ENCODE assay signal across 8 cellular contexts in genomic region chr11:74397531-74398243, GRCh38. TPM values are rescaled to one million over a fixed set of nuclear protein-coding genes. Genes with fewer than 3 reads are reported as not detected.
A peak's percentile ranks its signal among the peaks of the same experiment; 100 is the strongest.
DNase-seq lines count a peak whose midpoint lies in the region; ATAC-seq, FAIRE-seq and TF ChIP-seq lines count a peak whose summit lies in the region.

No MANE protein-coding gene starts in this region.

- no peak for TF ChIP-seq RAD21 in K562 (CRISPR knock-in tag; conservative IDR thresholded peaks at IDR 0.05 in 1 of 2, IDR thresholded peaks at IDR 0.05 in 1 of 2)

- H3K4me3 ChIP-seq in BE2C (ENCODE audit: low read depth, low read length) (peak overlapping the region; percentile 91), Loucy (ENCODE audit: low read length, poor library complexity, severe bottlenecking) (peak overlapping the region; percentile 88), SK-N-MC (peak overlapping the region; percentile 92), K562 (peak overlapping the region; percentile 71), iPS-20b (ENCODE audit: low read length) (peak overlapping the region; percentile 97), skin epidermis (peak overlapping the region; percentile 62 to 93 (median 78))

- peak overlapping the region; percentile 90 for H2AFZ ChIP-seq in Loucy (ENCODE audit: low read length)
- H2AFZ ChIP-seq in K562 (ENCODE audit: low read depth, low read length), result peak overlapping the region; percentile 88

- H3K27me3 ChIP-seq in BE2C (no peaks in the 10 kb centered on the region), Loucy (ENCODE audit: insufficient read depth, low read length, poor library complexity, severe bottlenecking) (no peaks in the 10 kb centered on the region), K562 (ENCODE audit: control insufficient read depth in 2 of 2, insufficient read depth in 2 of 2, low read length in 2 of 2) (no peaks in the 10 kb centered on the region; a peak in 1 of 5 replicates), iPS-20b (ENCODE audit: insufficient read depth, low read length) (no peaks in the 10 kb centered on the region)

- no peaks in the 10 kb centered on the region; the same call in 1 of the 2 replicates for H3K4me1 ChIP-seq in BE2C
- H3K4me1 ChIP-seq in Loucy (ENCODE audit: insufficient read depth, low read length, poor library complexity, severe bottlenecking), result peaks cover 35% of the 10 kb centered on the region
- H3K4me1 ChIP-seq in K562 (replicated peaks in 1 of 2; ENCODE audit: control insufficient read depth in 2 of 2, insufficient read depth in 2 of 2, low read length in 2 of 2), result peaks cover 0 to 7% of the 10 kb centered on the region in 2 experiments; a peak in 3 of 5 replicates
- no peaks in the 10 kb centered on the region for H3K4me1 ChIP-seq in iPS-20b (ENCODE audit: insufficient read depth, low read length)

- H3K9me1 ChIP-seq in K562 (ENCODE audit: control insufficient read depth, insufficient read depth, low read length), result no peaks in the 10 kb centered on the region

- H3K4me2 ChIP-seq in Loucy (ENCODE audit: low read depth, low read length, poor library complexity, severe bottlenecking) (peak overlapping the region; percentile 69), K562 (ENCODE audit: insufficient read depth, low read length) (peak overlapping the region; percentile 96)

- no peaks in the 10 kb centered on the region for H3K9me2 ChIP-seq in Loucy (replicated peaks; ENCODE audit: low read depth, low read length)

- H4K20me1 ChIP-seq in Loucy (ENCODE audit: insufficient read depth, low read length, poor library complexity, severe bottlenecking), result peaks cover 10% of the 10 kb centered on the region
- H4K20me1 ChIP-seq in K562 (replicated peaks; ENCODE audit: control insufficient read depth, insufficient read depth, low read length), result no peaks in the 10 kb centered on the region

- no peak for TF ChIP-seq EP300 in K562 (IDR thresholded peaks at IDR 0.05; ENCODE audit: low read length)

- intact Hi-C loops in K562 (cut with micrococcal nuclease), result no loop called here

- H3K79me2 ChIP-seq in Loucy (ENCODE audit: insufficient read depth, low read length) (peaks cover 33% of the 10 kb centered on the region), K562 (ENCODE audit: control insufficient read depth, insufficient read depth, low read length) (no peaks in the 10 kb centered on the region)

- CTCF ChIA-PET in K562 (lab: Yijun Ruan, JAX; ENCODE audit: low intra/inter-chr PET ratio), result interaction anchor here (0.6 kb wide), 1 partner anchor 111 kb away, joined by 4 read pairs; no protein-coding TSS in a partner anchor

- no peaks in the 10 kb centered on the region for H3F3A ChIP-seq in Loucy (ENCODE audit: low read depth)

- FAIRE-seq in K562 (lab: Jason Lieb, UNC), result peak; percentile 73

- DNase-seq in BE2C, result no peak
- DNase-seq in SK-N-MC (ENCODE audit: low read depth, low spot score), result no peak
- peak; percentile 35 to 47 (median 38) for DNase-seq in K562 (ENCODE audit: extremely low read depth in 1 of 4, low spot score in 3 of 4)
- DNase-seq in midbrain (lab: John Stamatoyannopoulos, UW), result no peak

- 2% methylated on average over 29 of the region's 34 CpGs for WGBS in K562 (ENCODE audit: insufficient coverage, low coverage, missing lambda C conversion rate)

- TSS peak; percentile 58 for BruUV-seq in K562 (replicated peaks; lab: Mats Ljungman, UMichigan)

- in situ Hi-C loops in K562 (cut with MboI), result no loop called here

- H3K9me3 ChIP-seq in BE2C (no peaks in the 10 kb centered on the region), Loucy (ENCODE audit: insufficient read depth, low read depth, low read length) (no peaks in the 10 kb centered on the region), SK-N-MC (ENCODE audit: low read depth, low read length) (no peaks in the 10 kb centered on the region), K562 (replicated peaks; ENCODE audit: control insufficient read depth, insufficient read depth, low read depth, low read length) (no peaks in the 10 kb centered on the region), iPS-20b (ENCODE audit: insufficient read depth, low read depth, low read length) (no peaks in the 10 kb centered on the region)

- TF ChIP-seq POLR2A in K562 (conservative IDR thresholded peaks at IDR 0.05), result no peak

- H3K27ac ChIP-seq in SK-N-MC (no peak overlapping the region), K562 (ENCODE audit: extremely low read depth, low read depth, low read length) (0 out of 3 replicates have a peak overlapping the region, but pooled peaks have one; percentile 4), iPS-20b (ENCODE audit: low read length) (no peak overlapping the region), skin epidermis (peak overlapping the region; percentile 32 to 89 (median 84))

- ATAC-seq in GM19324 (IDR thresholded peaks at IDR 0.05; ENCODE audit: low FRiP score, unreplicated experiment) (peak; percentile 10), K562 (peak; percentile 57)

- H3K9ac ChIP-seq in Loucy (ENCODE audit: low read depth, low read length, poor library complexity, severe bottlenecking) (peak overlapping the region; percentile 80), SK-N-MC (ENCODE audit: insufficient read length) (peak overlapping the region; percentile 80), K562 (ENCODE audit: insufficient read depth in 1 of 2, low read depth in 2 of 2, low read length in 2 of 2) (peak overlapping the region; percentile 62 to 96), iPS-20b (ENCODE audit: low read depth, low read length) (peak overlapping the region; percentile 93; the same call in 1 of the 2 replicates)

- TF ChIP-seq CTCF in BE2C (IDR thresholded peaks at IDR 0.05; ENCODE audit: low read depth, low read length), result peak; percentile 31
- peak; percentile 33 for TF ChIP-seq CTCF in Loucy (conservative IDR thresholded peaks at IDR 0.05; ENCODE audit: low read length)
- peak; percentile 6 to 26 (median 16); a peak in 1 of 6 replicates for TF ChIP-seq CTCF in K562 (IDR thresholded peaks at IDR 0.05 in 2 of 3, conservative IDR thresholded peaks at IDR 0.05 in 1 of 3; ENCODE audit: insufficient read depth in 2 of 3, low read depth in 1 of 3, low read length in 3 of 3)

- H3K36me3 ChIP-seq in BE2C, result no peaks in the 10 kb centered on the region
- H3K36me3 ChIP-seq in Loucy (ENCODE audit: insufficient read depth, low read length), result no peaks in the 10 kb centered on the region
- H3K36me3 ChIP-seq in SK-N-MC (ENCODE audit: insufficient read depth, low read length), result no peaks in the 10 kb centered on the region
- H3K36me3 ChIP-seq in K562 (ENCODE audit: control insufficient read depth, insufficient read depth, low read length), result no peaks in the 10 kb centered on the region
- H3K36me3 ChIP-seq in iPS-20b (ENCODE audit: insufficient read depth, low read depth, low read length), result no peaks in the 10 kb centered on the region

- POLR2A ChIA-PET in K562 (lab: Yijun Ruan, JAX), result interaction anchor here (0.6 to 0.9 kb wide), 2 partner anchors 134 to 414 kb away, joined by 3 read pairs; no protein-coding TSS in a partner anchor

TF ChIP-seq in K562, 482 proteins besides CTCF, POLR2A, EP300 and RAD21 (continues in another document):
- TF ChIP-seq HDAC1 (IDR thresholded peaks at IDR 0.05) (0 out of 4 replicates have a peak, but pooled peaks of 1 of the 2 experiments have one; percentile 3), ZNF165 (CRISPR knock-in tag; IDR thresholded peaks at IDR 0.05; ENCODE audit: borderline replicate concordance) (peak; percentile 51; the same call in 1 of the 2 replicates), BRD4 (IDR thresholded peaks at IDR 0.05) (no peak), SREBF2 (CRISPR knock-in tag; IDR thresholded peaks at IDR 0.05) (peak; percentile 20; the same call in 1 of the 2 replicates)
- TF ChIP-seq, protein P1, sequence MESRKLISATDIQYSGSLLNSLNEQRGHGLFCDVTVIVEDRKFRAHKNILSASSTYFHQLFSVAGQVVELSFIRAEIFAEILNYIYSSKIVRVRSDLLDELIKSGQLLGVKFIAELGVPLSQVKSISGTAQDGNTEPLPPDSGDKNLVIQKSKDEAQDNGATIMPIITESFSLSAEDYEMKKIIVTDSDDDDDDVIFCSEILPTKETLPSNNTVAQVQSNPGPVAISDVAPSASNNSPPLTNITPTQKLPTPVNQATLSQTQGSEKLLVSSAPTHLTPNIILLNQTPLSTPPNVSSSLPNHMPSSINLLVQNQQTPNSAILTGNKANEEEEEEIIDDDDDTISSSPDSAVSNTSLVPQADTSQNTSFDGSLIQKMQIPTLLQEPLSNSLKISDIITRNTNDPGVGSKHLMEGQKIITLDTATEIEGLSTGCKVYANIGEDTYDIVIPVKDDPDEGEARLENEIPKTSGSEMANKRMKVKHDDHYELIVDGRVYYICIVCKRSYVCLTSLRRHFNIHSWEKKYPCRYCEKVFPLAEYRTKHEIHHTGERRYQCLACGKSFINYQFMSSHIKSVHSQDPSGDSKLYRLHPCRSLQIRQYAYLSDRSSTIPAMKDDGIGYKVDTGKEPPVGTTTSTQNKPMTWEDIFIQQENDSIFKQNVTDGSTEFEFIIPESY (CRISPR knock-in tag; IDR thresholded peaks at IDR 0.05), result no peak

RNA-seq across cellular contexts. Expression of gene PGM2L1, which starts 0.5 kb away (rescaled TPM):
- polyA plus RNA-seq in BE2C (2012; ENCODE audit: insufficient read depth, insufficient read length, low read depth), result 0.45 TPM
- total RNA-seq in K562 (2011; cell fraction: chromatin; rRNA removed; ENCODE audit: low replicate concordance), result 0.62 and 0.72 TPM in 2 replicates
- 1.0 and 2.4 TPM in 2 replicates for total RNA-seq in K562 (2011; cell fraction: nucleolus; rRNA removed)
- total RNA-seq in K562 (2011; cell fraction: nucleoplasm; rRNA removed), result 1.3 and 1.4 TPM in 2 replicates
- total RNA-seq in K562 (2014; rRNA removed), result 0.36 and 0.57 TPM in 2 replicates
- total RNA-seq in K562 (2014; rRNA removed; fragmentation: Illumina TruSeq; extraction: Trizol), result 0.95 and 1.4 TPM in 2 replicates
- total RNA-seq in K562 (2015; rRNA removed; fragmentation: Illumina TruSeq; extraction: Trizol), result 0.53 and 0.76 TPM in 2 replicates
- 0.75 and 0.78 TPM in 2 replicates for total RNA-seq in K562 (2021)
- 0.35 and 0.63 TPM in 2 replicates for polyA plus RNA-seq in K562 (2011; rRNA removed)
- 0.15 and 0.88 TPM in 2 replicates for polyA plus RNA-seq in K562 (2011; cell fraction: cytosol; rRNA removed)
- polyA plus RNA-seq in K562 (2011; cell fraction: nucleus; rRNA removed), result 0.17 and 0.31 TPM in 2 replicates
- polyA plus RNA-seq in K562 (2012), result 0.53 and 0.62 TPM in 2 replicates
- polyA plus RNA-seq in K562 (2014; fragmentation: Illumina TruSeq; extraction: Trizol), result 0.80 and 0.87 TPM in 2 replicates
- under 1 TPM; 0.32 to 0.46 TPM for polyA plus RNA-seq in K562 (2014; fragmentation: Nextera tagmentation; extraction: Ambion mirVana)
- polyA plus RNA-seq in K562 (2014; rRNA removed), result 0.22 and 0.49 TPM in 2 replicates
- polyA minus RNA-seq in K562 (2011; rRNA and poly(A)+ RNA removed), result 0.60 and 0.74 TPM in 2 replicates
- polyA minus RNA-seq in K562 (2011; cell fraction: cytosol; rRNA and poly(A)+ RNA removed), result 0.36 and 0.48 TPM in 2 replicates
- polyA minus RNA-seq in K562 (2011; cell fraction: nucleus; rRNA and poly(A)+ RNA removed), result 0.67 TPM in 2 replicates

Comparison
In these comparisons a context has a peak if more than half of its experiments do, and no peak if none do; other contexts are left out.
1. DNase-seq: peak in K562 (4 of 4); none in BE2C (single experiment), SK-N-MC (single experiment) and midbrain (single experiment).
2. H3K27ac ChIP-seq: peak in K562 (single experiment) and skin epidermis (21 of 21); none in SK-N-MC (single experiment) and iPS-20b (single experiment).
3. Peak in every context shown above with its lines, with median percentiles within 50 percentile points of each other: H3K4me3 ChIP-seq, CTCF ChIP-seq and H3K9ac ChIP-seq.